In the genomic region with DNA sequence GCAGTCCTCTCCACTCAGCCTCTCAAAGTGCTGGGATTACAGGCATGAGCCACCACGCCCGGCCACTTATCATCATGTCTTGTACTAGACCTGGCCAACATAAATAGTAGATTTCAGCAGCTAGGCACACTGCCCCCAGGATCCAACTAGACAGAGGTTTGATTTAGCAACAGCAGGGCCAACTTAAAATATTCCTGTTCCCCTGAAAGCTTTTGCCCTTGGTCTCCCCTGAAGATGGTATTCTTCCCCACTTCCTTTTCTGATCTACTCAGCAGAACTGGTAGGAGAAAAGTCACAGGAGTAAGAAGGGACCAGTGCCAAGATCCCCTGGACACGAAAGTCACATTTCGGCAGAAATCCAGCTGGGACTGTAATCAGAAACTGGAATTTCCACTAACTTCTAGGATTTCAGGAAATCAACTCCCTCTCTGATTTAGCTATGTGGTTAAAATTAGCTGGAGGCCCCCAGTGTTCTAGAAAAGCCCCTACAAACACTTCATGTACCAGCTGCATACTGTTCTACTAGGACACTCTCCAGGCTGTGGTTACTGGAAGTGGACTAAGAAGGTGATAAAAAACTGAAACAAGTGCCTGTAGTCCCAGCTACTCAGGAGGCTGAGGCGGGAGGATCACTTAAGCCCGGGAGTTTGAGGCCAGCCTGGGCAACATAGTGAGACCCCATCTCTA, we compare ENCODE assay signal across 12 cellular contexts. TPM values are rescaled to one million over a fixed set of nuclear protein-coding genes. Genes with fewer than 3 reads are reported as not detected.
DNase-seq lines count a peak whose midpoint lies in the region; ATAC-seq, FAIRE-seq and TF ChIP-seq lines count a peak whose summit lies in the region.
"Had no signal": no experiment of that assay in that cellular context is flagged by ENCODE, and none has a peak within 500 bp of the region (broad histone marks: within the 10 kb centered on the region; RNA-seq: fewer than 3 reads in every experiment).

No MANE protein-coding gene starts in this region.

- H3K36me3 ChIP-seq in astrocyte (ENCODE audit: insufficient read depth, low read length) (no peaks in the 10 kb centered on the region), aorta (ENCODE audit: control insufficient read depth in 1 of 2, insufficient read depth in 2 of 2, low read length in 1 of 2) (no peaks in the 10 kb centered on the region)

- peaks cover 5% of the 10 kb centered on the region for H3K4me1 Mint-ChIP-seq in astrocyte (ENCODE audit: low read depth, unreplicated experiment)

- H3K27ac ChIP-seq in astrocyte (ENCODE audit: low read depth, low read length) (no peak overlapping the region), aorta (ENCODE audit: low read depth in 1 of 2, low read length in 2 of 2) (peak overlapping the region; percentile 22 to 48)

- no peaks in the 10 kb centered on the region for H4K20me1 ChIP-seq in astrocyte (ENCODE audit: insufficient read depth, low read length)

- ATAC-seq in aorta (ENCODE audit: low FRiP score) = peak; percentile 81
- ATAC-seq in GM21786 (IDR thresholded peaks at IDR 0.05; ENCODE audit: unreplicated experiment) = no peak

- H3K4me2 ChIP-seq in astrocyte (ENCODE audit: low read length) = no peak overlapping the region

- H3K27me3 ChIP-seq in astrocyte (ENCODE audit: insufficient read depth, low read length) = no peaks in the 10 kb centered on the region
- H3K27me3 ChIP-seq in aorta (ENCODE audit: control insufficient read depth in 1 of 2, insufficient read depth in 2 of 2, low read length in 1 of 2) = no peaks in the 10 kb centered on the region

- H3K27ac Mint-ChIP-seq in astrocyte (ENCODE audit: unreplicated experiment) = no peak overlapping the region
- H3K27ac Mint-ChIP-seq: CD4-positive, alpha-beta T cell had no signal

- no peaks in the 10 kb centered on the region for H3K27me3 Mint-ChIP-seq in astrocyte (ENCODE audit: low read depth, unreplicated experiment)
- H3K27me3 Mint-ChIP-seq: CD4-positive, alpha-beta T cell; IgD-negative memory B cell had no signal

- no peaks in the 10 kb centered on the region for H3K79me2 ChIP-seq in astrocyte (ENCODE audit: insufficient read depth, low read length)

- no peak overlapping the region for H3K4me3 Mint-ChIP-seq in astrocyte (ENCODE audit: unreplicated experiment)
- H3K4me3 Mint-ChIP-seq: CD4-positive, alpha-beta T cell had no signal

- no peaks in the 10 kb centered on the region for H3K9me3 ChIP-seq in astrocyte (ENCODE audit: insufficient read depth, low read depth, low read length)
- no peaks in the 10 kb centered on the region for H3K9me3 ChIP-seq in aorta (ENCODE audit: control insufficient read depth, low read length)

- FAIRE-seq in astrocyte (lab: Jason Lieb, UNC) = no peak
- FAIRE-seq: urothelium cell line had no signal

- H3K4me1 ChIP-seq in astrocyte (ENCODE audit: insufficient read depth, low read length) (no peaks in the 10 kb centered on the region), aorta (ENCODE audit: control insufficient read depth in 1 of 2, insufficient read depth in 2 of 2, low read length in 2 of 2) (peaks cover 0 to 1% of the 10 kb centered on the region in 2 donors)

- 24 to 25% methylated on average over 6 of the region's 6 CpGs for WGBS in aorta, 2 donors

- H3K9me3 Mint-ChIP-seq in astrocyte (ENCODE audit: unreplicated experiment) = no peaks in the 10 kb centered on the region
- H3K9me3 Mint-ChIP-seq: CD4-positive, alpha-beta T cell; IgD-negative memory B cell had no signal

- no peak overlapping the region for H3K9ac ChIP-seq in astrocyte (ENCODE audit: low read length)

- H3K4me3 ChIP-seq in astrocyte (ENCODE audit: insufficient read depth, low read depth, low read length) = no peak overlapping the region
- H3K4me3 ChIP-seq in fibroblast of the aortic adventitia (ENCODE audit: low read depth, low read length) = no peak overlapping the region
- H3K4me3 ChIP-seq in aorta (ENCODE audit: low read length in 2 of 2) = no peak overlapping the region

- H2AFZ ChIP-seq in astrocyte (ENCODE audit: low read depth, low read length) = no peak overlapping the region

- TF ChIP-seq CTCF in astrocyte (IDR thresholded peaks at IDR 0.05; ENCODE audit: insufficient read depth, low read depth, low read length) (no peak), fibroblast of the aortic adventitia (IDR thresholded peaks at IDR 0.05; ENCODE audit: insufficient read depth, low read length) (no peak)

- intact Hi-C loops in aorta (cut with DNase I) = loop anchor here in 1 of 2 donors (5.0 kb wide), 3 partner anchors 38 to 208 kb away; no protein-coding TSS in a partner anchor

- peak; percentile 15 for DNase-seq in astrocyte (ENCODE audit: low read depth)
- peak; percentile 82 for DNase-seq in fibroblast of the aortic adventitia (ENCODE audit: low read depth)
- peak; percentile 29 for DNase-seq in myocyte (ENCODE audit: low read depth)
- peak; percentile 74 to 79 for DNase-seq in aorta
- DNase-seq in midbrain (lab: John Stamatoyannopoulos, UW) = no peak
- no peak for DNase-seq in NK-92 (lab: John Stamatoyannopoulos, UW; ENCODE audit: unreplicated experiment)
- DNase-seq: activated effector memory CD4-positive, alpha-beta T cell treated with Interleukin-2 at 50 U/mL for 16 hours; CD4-positive, alpha-beta T cell; NCI-H226 had no signal

- H3K36me3 Mint-ChIP-seq in astrocyte (ENCODE audit: low read depth, unreplicated experiment) = no peaks in the 10 kb centered on the region

RNA-seq across cellular contexts. Expression of a gene that starts 9.0 kb away (rescaled TPM):
- total RNA-seq in astrocyte (43.0 and 44.5 TPM in 2 replicates), fibroblast of the aortic adventitia (ENCODE audit: low replicate concordance) (18.4 and 27.1 TPM in 2 replicates), myocyte (12.7 and 15.7 TPM in 2 replicates), aorta (10 to 100 TPM; 21.9 to 27.2 TPM)
- 8.8 TPM for polyA plus RNA-seq in myocyte (2012)
- 1 to 10 TPM; 3.5 to 7.4 TPM for polyA plus RNA-seq in aorta

Comparison
In these comparisons a context has a peak if more than half of its experiments do, and no peak if none do; other contexts are left out.
1. DNase-seq: peak in astrocyte (single experiment), fibroblast of the aortic adventitia (single experiment), myocyte (single experiment) and aorta (2 of 2); none in midbrain (single experiment) and NK-92 (single experiment).